ENCODE assay signal across 34 cellular contexts in genomic region chr2:60351321-60351720, GRCh38.
A peak's percentile ranks its signal among the peaks of the same experiment; 100 is the strongest.
DNase-seq lines count a peak whose midpoint lies in the region; ATAC-seq and TF ChIP-seq lines count a peak whose summit lies in the region.
"Had no signal": no experiment of that assay in that cellular context is flagged by ENCODE, and none has a peak within 500 bp of the region (broad histone marks: within the 10 kb centered on the region; RNA-seq: fewer than 3 reads in every experiment).

No MANE protein-coding gene starts in this region.

- H3K9ac ChIP-seq in Karpas-422 (ENCODE audit: low read length) (peak overlapping the region; percentile 72), H9 (ENCODE audit: extremely low read depth, insufficient read length, low read length) (no peak overlapping the region)
- H3K9ac ChIP-seq: parathyroid adenoma had no signal

- peaks cover 0 to 2% (median 0%) of the 10 kb centered on the region in 8 donors for H3K9me3 Mint-ChIP-seq in CD4-positive, alpha-beta memory T cell
- H3K9me3 Mint-ChIP-seq in H9, result no peaks in the 10 kb centered on the region
- H3K9me3 Mint-ChIP-seq: activated naive CD8-positive, alpha-beta T cell treated with anti-CD3 and anti-CD28 coated beads, Interleukin-2, amount 10 ng/mL, durations not matched to agents 7 days and 5 days; activated T-cell treated with anti-CD3 and anti-CD28 coated beads, Interleukin-2, amount 50 U/mL, for 24 hours; stimulated activated naive CD8-positive, alpha-beta T cell treated with anti-CD3 and anti-CD28 coated beads, Interleukin-15, Interleukin-2, amounts not matched to agents 100 ng/mL and 50 ng/mL, for 24 hours had no signal

- no peak overlapping the region for H2BK5ac ChIP-seq in H9 (ENCODE audit: insufficient read length, low read length)

- H3K4me3 ChIP-seq in Karpas-422 (ENCODE audit: low read length) (peak overlapping the region; percentile 49; the same call in 1 of the 2 replicates), lung (no peak overlapping the region), vagina (no peak overlapping the region)
- no peak overlapping the region for H3K4me3 ChIP-seq in CD4-positive, alpha-beta memory T cell (ENCODE audit: low read length in 2 of 2)
- H3K4me3 ChIP-seq: thoracic aorta, uterus had no signal

- H3K27me3 Mint-ChIP-seq in CD4-positive, alpha-beta memory T cell, result peaks cover 6 to 7% of the 10 kb centered on the region in 2 donors
- peaks cover 6% of the 10 kb centered on the region for H3K27me3 Mint-ChIP-seq in H9 (ENCODE audit: low read depth)

- no peak for TF ChIP-seq POLR2A in vagina (IDR thresholded peaks at IDR 0.05)

- no peak overlapping the region for H3T11ph ChIP-seq in H9 (ENCODE audit: low read length)

- DNase-seq in Karpas-422 (peak; percentile 82), lung (ENCODE audit: low spot score) (peak; percentile 23), vagina (ENCODE audit: extremely low spot score in 2 of 2) (peak; percentile 62 to 85), H9 (no peak)
- DNase-seq in CD4-positive, alpha-beta memory T cell, result no peak
- DNase-seq: activated CD4-positive, alpha-beta T cell treated with anti-CD3 and anti-CD28 coated beads for 4 hours; activated effector memory CD4-positive, alpha-beta T cell treated with anti-CD3 and anti-CD28 coated beads, Interleukin-2, amount 50 U/mL, for 16 hours; activated naive CD8-positive, alpha-beta T cell treated with anti-CD3 and anti-CD28 coated beads, Interleukin-2, amount 10 ng/mL, durations not matched to agents 7 days and 5 days; activated T-cell treated with anti-CD3 and anti-CD28 coated beads, Interleukin-2, amount 50 U/mL, for 24 hours; aorta; C1 segment of cervical spinal cord; Caco-2; DMS53; H7; Kasumi-1; mesenchymal stem cell; NCI-H1417 treated with DMSO at 0.1 percent for 48 hours; NCI-H2029 treated with DMSO at 0.1 percent for 48 hours; NCI-H526 treated with DMSO at 0.1 percent for 48 hours; NK-92 treated with Interleukin-12 subunit alpha and Interleukin-12 subunit beta, amount 100 ng/mL, for 24 hours; retina; SHP77 treated with DMSO at 0.1 percent for 48 hours; T-helper 9 cell; uterus had no signal

- no peak for TF ChIP-seq CTCF in lung (IDR thresholded peaks at IDR 0.05; ENCODE audit: control extremely low read depth, extremely low read depth)
- TF ChIP-seq CTCF in vagina (IDR thresholded peaks at IDR 0.05), result no peak
- TF ChIP-seq CTCF in H9 (conservative IDR thresholded peaks at IDR 0.05), result no peak

- H2AFZ ChIP-seq in Karpas-422 (ENCODE audit: low read length) (peak overlapping the region; percentile 8; the same call in 1 of the 2 replicates), H9 (ENCODE audit: low read length) (no peak overlapping the region)
- H2AFZ ChIP-seq: parathyroid adenoma had no signal

- H2BK12ac ChIP-seq in H9 (ENCODE audit: insufficient read length, low read depth, low read length), result no peak overlapping the region

- no peak overlapping the region for H3K27ac Mint-ChIP-seq in CD4-positive, alpha-beta memory T cell
- no peak overlapping the region for H3K27ac Mint-ChIP-seq in H9
- H3K27ac Mint-ChIP-seq: activated naive CD8-positive, alpha-beta T cell treated with anti-CD3 and anti-CD28 coated beads, Interleukin-2, amount 10 ng/mL, durations not matched to agents 7 days and 5 days; activated T-cell treated with anti-CD3 and anti-CD28 coated beads, Interleukin-2, amount 50 U/mL, for 24 hours had no signal

- H4K91ac ChIP-seq in H9 (ENCODE audit: insufficient read length, low read depth, low read length), result no peak overlapping the region

- H3K36me3 Mint-ChIP-seq in CD4-positive, alpha-beta memory T cell, result no peaks in the 10 kb centered on the region
- H3K36me3 Mint-ChIP-seq in H9 (ENCODE audit: insufficient read depth in 1 of 3, low read depth in 3 of 3), result no peaks in the 10 kb centered on the region

- peaks cover 0 to 4% (median 0%) of the 10 kb centered on the region in 4 donors for H3K4me1 Mint-ChIP-seq in CD4-positive, alpha-beta memory T cell
- H3K4me1 Mint-ChIP-seq in H9, result peaks cover 19 to 22% of the 10 kb centered on the region in 2 experiments

- no peak overlapping the region for H3K14ac ChIP-seq in H9 (ENCODE audit: insufficient read depth, low read length)

- no peak overlapping the region for H4K5ac ChIP-seq in H9 (ENCODE audit: insufficient read length, low read depth, low read length)

- H2BK20ac ChIP-seq in H9 (ENCODE audit: low read depth, low read length, poor library complexity, severe bottlenecking), result no peak overlapping the region

- H3K36me3 ChIP-seq in Karpas-422 (ENCODE audit: insufficient read depth, low read length), result no peaks in the 10 kb centered on the region
- no peaks in the 10 kb centered on the region for H3K36me3 ChIP-seq in lung (ENCODE audit: control insufficient read depth in 2 of 2, insufficient read depth in 2 of 2, low read length in 2 of 2)
- H3K36me3 ChIP-seq in vagina, result no peaks in the 10 kb centered on the region
- H3K36me3 ChIP-seq in CD4-positive, alpha-beta memory T cell (ENCODE audit: insufficient read depth, low read length), result no peaks in the 10 kb centered on the region
- H3K36me3 ChIP-seq: thoracic aorta, uterus had no signal

- peaks cover 68% of the 10 kb centered on the region for H3K4me1 ChIP-seq in Karpas-422 (ENCODE audit: low read length)
- H3K4me1 ChIP-seq in lung (ENCODE audit: control insufficient read depth in 2 of 2, insufficient read depth in 2 of 2, low read length in 2 of 2), result no peaks in the 10 kb centered on the region
- H3K4me1 ChIP-seq in vagina, result peaks cover 5% of the 10 kb centered on the region
- no peaks in the 10 kb centered on the region for H3K4me1 ChIP-seq in CD4-positive, alpha-beta memory T cell (ENCODE audit: insufficient read depth, low read length)
- peaks cover 2% of the 10 kb centered on the region; the same call in 1 of the 2 replicates for H3K4me1 ChIP-seq in H9 (ENCODE audit: insufficient read depth, low read length)
- H3K4me1 ChIP-seq: Caco-2, parathyroid adenoma, uterus had no signal

- H4K8ac ChIP-seq in H9 (replicated peaks; ENCODE audit: insufficient read length, low read depth, low read length), result no peak overlapping the region

- no peak overlapping the region for H2BK120ac ChIP-seq in H9 (ENCODE audit: low read depth, low read length, poor library complexity, severe bottlenecking)

- H3K9me2 ChIP-seq in Karpas-422 (replicated peaks; ENCODE audit: insufficient read depth, low read length), result no peaks in the 10 kb centered on the region

- ATAC-seq in GM18511 (IDR thresholded peaks at IDR 0.05; ENCODE audit: unreplicated experiment) (peak; percentile 0), lung (ENCODE audit: insufficient read depth, low FRiP score) (no peak), GM19463 (IDR thresholded peaks at IDR 0.05; ENCODE audit: unreplicated experiment) (no peak)
- ATAC-seq: HepG2, left lobe of liver, Panc1 had no signal

- no peak overlapping the region for H3K4me3 Mint-ChIP-seq in CD4-positive, alpha-beta memory T cell
- no peak overlapping the region for H3K4me3 Mint-ChIP-seq in H9
- H3K4me3 Mint-ChIP-seq: activated naive CD8-positive, alpha-beta T cell treated with anti-CD3 and anti-CD28 coated beads, Interleukin-2, amount 10 ng/mL, durations not matched to agents 7 days and 5 days; activated T-cell treated with anti-CD3 and anti-CD28 coated beads, Interleukin-2, amount 50 U/mL, for 24 hours; neural crest cell; stimulated activated naive CD8-positive, alpha-beta T cell treated with anti-CD3 and anti-CD28 coated beads, Interleukin-15, Interleukin-2, amounts not matched to agents 100 ng/mL and 50 ng/mL, for 24 hours had no signal

- no peaks in the 10 kb centered on the region for H3K9me3 ChIP-seq in Karpas-422 (ENCODE audit: low read length)
- H3K9me3 ChIP-seq in lung (ENCODE audit: control insufficient read depth in 2 of 2, insufficient read depth in 1 of 2, low read length in 1 of 2), result peaks cover 0 to 3% of the 10 kb centered on the region in 2 donors
- no peaks in the 10 kb centered on the region for H3K9me3 ChIP-seq in vagina
- H3K9me3 ChIP-seq in CD4-positive, alpha-beta memory T cell (ENCODE audit: control insufficient read depth in 1 of 2, low read length in 2 of 2), result no peaks in the 10 kb centered on the region
- no peaks in the 10 kb centered on the region for H3K9me3 ChIP-seq in H9 (ENCODE audit: control insufficient read depth, low read depth, low read length)
- H3K9me3 ChIP-seq: Caco-2, thoracic aorta, uterus had no signal

- no peaks in the 10 kb centered on the region for H3K79me1 ChIP-seq in H9 (ENCODE audit: insufficient read depth, low read depth, low read length, poor library complexity, severe bottlenecking)

- H3K56ac ChIP-seq in H9 (ENCODE audit: insufficient read length, low read depth, low read length), result no peak overlapping the region

- H3K18ac ChIP-seq in H9 (ENCODE audit: insufficient read length, low read depth, low read length), result no peak overlapping the region

- H4K20me1 ChIP-seq in Karpas-422 (ENCODE audit: insufficient read depth, low read depth, low read length) (no peaks in the 10 kb centered on the region), H9 (ENCODE audit: control insufficient read depth, insufficient read depth, insufficient read length) (no peaks in the 10 kb centered on the region)

- no peaks in the 10 kb centered on the region for H3K23me2 ChIP-seq in H9 (ENCODE audit: insufficient read length, low read depth, low read length, poor library complexity, severe bottlenecking)

- H3K79me2 ChIP-seq in Karpas-422 (ENCODE audit: low read length) (no peaks in the 10 kb centered on the region), H9 (ENCODE audit: insufficient read depth, low read length) (no peaks in the 10 kb centered on the region)
- H3K79me2 ChIP-seq: parathyroid adenoma had no signal

- H2BK15ac ChIP-seq in H9 (ENCODE audit: low read depth, low read length), result no peak overlapping the region

- H3K27me3 ChIP-seq in Karpas-422 (ENCODE audit: low read length) (no peaks in the 10 kb centered on the region), lung (ENCODE audit: control insufficient read depth, insufficient read depth) (no peaks in the 10 kb centered on the region), vagina (no peaks in the 10 kb centered on the region), H9 (ENCODE audit: insufficient read depth, low read length) (no peaks in the 10 kb centered on the region)
- no peaks in the 10 kb centered on the region for H3K27me3 ChIP-seq in CD4-positive, alpha-beta memory T cell (ENCODE audit: insufficient read depth, low read length)
- H3K27me3 ChIP-seq: uterus had no signal

- H3K4me2 ChIP-seq in Karpas-422 (ENCODE audit: low read depth, low read length, poor library complexity, severe bottlenecking) (peak overlapping the region; percentile 68), H9 (ENCODE audit: insufficient read depth, insufficient read length, low read length) (no peak overlapping the region)

- no peak overlapping the region for H2AK5ac ChIP-seq in H9 (ENCODE audit: insufficient read length, low read length)

- H3K23ac ChIP-seq in H9 (ENCODE audit: insufficient read length, low read depth, low read length), result no peak overlapping the region

- POLR2A ChIA-PET in CD4-positive, alpha-beta memory T cell (lab: Charles Lee; ENCODE audit: partially characterized antibody), result no interaction called here

- H3K27ac ChIP-seq in Karpas-422 (ENCODE audit: low read length) (peak overlapping the region; percentile 96), lung (ENCODE audit: low read depth in 1 of 2, low read length in 1 of 2) (no peak overlapping the region), vagina (no peak overlapping the region), H9 (ENCODE audit: insufficient read length, low read depth, low read length) (no peak overlapping the region)
- H3K27ac ChIP-seq in CD4-positive, alpha-beta memory T cell (ENCODE audit: low read depth, low read length), result no peak overlapping the region
- H3K27ac ChIP-seq: parathyroid adenoma, thoracic aorta, uterus, VCaP had no signal

- H3K4ac ChIP-seq in H9 (ENCODE audit: low read depth, low read length), result no peak overlapping the region

- intact Hi-C loops in vagina (cut with DNase I), result no loop called here
- intact Hi-C loops in CD4-positive, alpha-beta memory T cell (cut with micrococcal nuclease), result no loop called here

- CTCF ChIA-PET in CD4-positive, alpha-beta memory T cell (lab: Charles Lee; ENCODE audit: partially characterized antibody), result no interaction called here

- 91 to 96% methylated on average over 4 of the region's 4 CpGs for WGBS in lung, 2 donors
- whole genome bisulfite sequencing in H9 (ENCODE audit: extremely low coverage, insufficient read length, low lambda C conversion rate), result no CpG with 5 or more reads among the region's 4 CpGs

Comparison
In these comparisons a context has a peak if more than half of its experiments do, and no peak if none do; other contexts are left out.
1. DNase-seq: peak in Karpas-422 (single experiment), lung (single experiment) and vagina (2 of 2); none in CD4-positive, alpha-beta memory T cell (0 of 5) and H9 (single experiment).